Comparison of ENCODE assay signal across 33 cellular contexts in the genomic region with DNA sequence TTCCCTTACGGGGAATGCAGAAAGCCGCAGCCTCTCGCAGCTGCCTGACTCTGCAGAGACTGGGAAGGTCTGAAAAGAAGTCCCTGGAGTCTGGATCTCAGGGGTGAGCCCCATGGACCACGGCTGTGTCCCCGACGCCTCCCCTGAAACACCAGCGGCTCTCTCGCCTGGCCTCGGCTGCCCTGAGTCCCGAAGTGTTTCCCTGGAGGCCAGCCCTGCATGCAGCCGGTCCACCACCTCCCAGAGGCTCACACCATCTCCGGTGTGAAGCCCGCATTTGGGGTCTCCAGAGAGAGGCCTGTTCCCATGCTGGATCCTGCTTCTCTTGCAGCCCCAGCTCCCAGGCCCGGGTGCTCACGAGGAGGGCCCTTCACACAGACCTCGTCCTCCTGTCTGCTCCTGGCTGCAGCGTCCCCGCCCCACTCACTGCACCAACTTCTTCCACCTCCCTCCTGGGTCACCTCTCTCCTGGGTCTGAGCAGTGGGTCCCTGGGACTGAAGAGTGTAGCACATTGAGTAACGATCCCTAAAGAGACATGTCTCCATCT. TPM values are rescaled to one million over a fixed set of nuclear protein-coding genes. Genes with fewer than 3 reads are reported as not detected.
"Had no signal": no experiment of that assay in that cellular context is flagged by ENCODE, and none has a peak within 500 bp of the region (broad histone marks: within the 10 kb centered on the region; RNA-seq: fewer than 3 reads in every experiment).

No MANE protein-coding gene starts in this region.

- H3K9me3 ChIP-seq: SJCRH30 had no signal

- H3K27me3 ChIP-seq: SJCRH30 had no signal

- H3K4me3 ChIP-seq: K562, SJCRH30, SK-N-MC had no signal

- FAIRE-seq: bronchial epithelial cell, K562, RCC 7860 had no signal

- H3K4me1 Mint-ChIP-seq: activated CD4-positive, alpha-beta T cell treated with anti-CD3 and anti-CD28 coated beads, Interleukin-2, amount 10 ng/mL, durations not matched to agents 24 days and 14 days; activated naive CD4-positive, alpha-beta T cell treated with anti-CD3 and anti-CD28 coated beads, Interleukin-2, amount 10 ng/mL, durations not matched to agents 7 days and 5 days; activated naive CD8-positive, alpha-beta T cell treated with anti-CD3 and anti-CD28 coated beads, Interleukin-2, amount 50 U/mL, for 24 hours had no signal

- DNase-seq: activated CD4-positive, alpha-beta T cell treated with anti-CD3 and anti-CD28 coated beads, Interleukin-2, amount 10 ng/mL, durations not matched to agents 24 days and 14 days; activated CD4-positive, alpha-beta T cell treated with anti-CD3 and anti-CD28 coated beads, Interleukin-2, amount 50 U/mL, for 4 hours; activated CD8-positive, alpha-beta T cell treated with anti-CD3 and anti-CD28 coated beads, Interleukin-2, amount 10 ng/mL, durations not matched to agents 7 days and 5 days; activated effector memory CD4-positive, alpha-beta T cell treated with Interleukin-2 at 50 U/mL for 16 hours; activated naive CD4-positive, alpha-beta T cell treated with anti-CD3 and anti-CD28 coated beads, Interleukin-2, amount 10 ng/mL, durations not matched to agents 7 days and 5 days; activated naive CD8-positive, alpha-beta T cell treated with anti-CD3 and anti-CD28 coated beads, Interleukin-2, amount 50 U/mL, for 24 hours; activated T-cell treated with anti-CD3 and anti-CD28 coated beads, Interleukin-2, amount 50 U/mL, for 4 hours; anterior cingulate cortex; caudate nucleus; NCI-H1092 treated with DMSO at 0.1 percent for 48 hours; NCI-H1417; NCI-H146; NCI-H187; NCI-H2029 treated with DMSO at 0.1 percent for 48 hours; NCI-H2107; NCI-H2171; NCI-H510A; NCI-H748 treated with DMSO at 0.1 percent for 48 hours; NK-92 treated with Interleukin-12 subunit alpha and Interleukin-12 subunit beta, amount 100 ng/mL, for 24 hours; PC-3; SHP77; SJCRH30; T1000 had no signal

- H3K27ac Mint-ChIP-seq: activated CD4-positive, alpha-beta T cell treated with anti-CD3 and anti-CD28 coated beads, Interleukin-2, amount 10 ng/mL, durations not matched to agents 24 days and 14 days; activated CD8-positive, alpha-beta T cell treated with anti-CD3 and anti-CD28 coated beads, Interleukin-2, amount 10 ng/mL, durations not matched to agents 7 days and 5 days; activated naive CD4-positive, alpha-beta T cell treated with anti-CD3 and anti-CD28 coated beads, Interleukin-2, amount 10 ng/mL, durations not matched to agents 7 days and 5 days; activated naive CD8-positive, alpha-beta T cell; activated naive CD8-positive, alpha-beta T cell treated with anti-CD3 and anti-CD28 coated beads, Interleukin-2, amount 50 U/mL, for 24 hours had no signal

- ATAC-seq: activated CD8-positive, alpha-beta T cell treated with anti-CD3 and anti-CD28 coated beads, Interleukin-2, amount 10 ng/mL, durations not matched to agents 7 days and 5 days; activated naive CD8-positive, alpha-beta T cell treated with anti-CD3 and anti-CD28 coated beads, Interleukin-2, amount 50 U/mL, for 24 hours had no signal

- H3K4me1 ChIP-seq: SJCRH30 had no signal

- H3K36me3 Mint-ChIP-seq: activated naive CD4-positive, alpha-beta T cell treated with anti-CD3 and anti-CD28 coated beads, Interleukin-2, amount 10 ng/mL, durations not matched to agents 7 days and 5 days; activated naive CD8-positive, alpha-beta T cell; brain had no signal

- H3K27ac ChIP-seq: SJCRH30, SK-N-MC, WERI-Rb-1 had no signal

- H3K4me3 Mint-ChIP-seq: activated CD4-positive, alpha-beta T cell treated with anti-CD3 and anti-CD28 coated beads, Interleukin-2, amount 10 ng/mL, durations not matched to agents 24 days and 14 days; activated CD8-positive, alpha-beta T cell treated with anti-CD3 and anti-CD28 coated beads, Interleukin-2, amount 10 ng/mL, durations not matched to agents 7 days and 5 days; activated naive CD4-positive, alpha-beta T cell treated with anti-CD3 and anti-CD28 coated beads, Interleukin-2, amount 10 ng/mL, durations not matched to agents 7 days and 5 days; activated naive CD8-positive, alpha-beta T cell; activated naive CD8-positive, alpha-beta T cell treated with anti-CD3 and anti-CD28 coated beads, Interleukin-2, amount 50 U/mL, for 24 hours; activated T-cell treated with anti-CD3 and anti-CD28 coated beads, Interleukin-2, amount 50 U/mL, for 4 hours; brain had no signal

- H3K9me3 Mint-ChIP-seq: activated CD4-positive, alpha-beta T cell treated with anti-CD3 and anti-CD28 coated beads, Interleukin-2, amount 10 ng/mL, durations not matched to agents 24 days and 14 days; activated naive CD4-positive, alpha-beta T cell treated with anti-CD3 and anti-CD28 coated beads, Interleukin-2, amount 10 ng/mL, durations not matched to agents 7 days and 5 days; activated naive CD8-positive, alpha-beta T cell treated with anti-CD3 and anti-CD28 coated beads, Interleukin-2, amount 50 U/mL, for 24 hours; activated T-cell treated with anti-CD3 and anti-CD28 coated beads, Interleukin-2, amount 50 U/mL, for 4 hours; brain had no signal

- H3K27me3 Mint-ChIP-seq: activated CD4-positive, alpha-beta T cell treated with anti-CD3 and anti-CD28 coated beads, Interleukin-2, amount 10 ng/mL, durations not matched to agents 24 days and 14 days; activated naive CD8-positive, alpha-beta T cell treated with anti-CD3 and anti-CD28 coated beads, Interleukin-2, amount 50 U/mL, for 24 hours had no signal

- H3K36me3 ChIP-seq: SJCRH30, WERI-Rb-1 had no signal

RNA-seq across cellular contexts. Expression of a gene that starts 49.4 kb away (rescaled TPM):
- total RNA-seq: activated CD4-positive, alpha-beta T cell treated with anti-CD3 and anti-CD28 coated beads, Interleukin-2, amount 10 ng/mL, durations not matched to agents 24 days and 14 days; activated CD8-positive, alpha-beta T cell treated with anti-CD3 and anti-CD28 coated beads, Interleukin-2, amount 10 ng/mL, durations not matched to agents 7 days and 5 days; activated T-cell treated with anti-CD3 and anti-CD28 coated beads, Interleukin-2, amount 50 U/mL, for 4 hours; bronchial epithelial cell; K562; M059J; PC-3; T-helper 1 cell treated with Interleukin-12 subunit alpha and Interleukin-12 subunit beta and Interleukin-4 antibody, amounts not matched to agents 30 ng/mL and 1 ng/mL, for 36 hours; T-helper 2 cell treated with Interferon-gamma antibody and Interleukin-4, amounts not matched to agents 100 ng/mL and 5 ng/mL, for 36 hours had no signal
- polyA plus RNA-seq: K562 had no signal
